In genomic region chr13:86403213-86403612, GRCh38 we compare ENCODE assay signal across 19 cellular contexts.
A peak's percentile ranks its signal among the peaks of the same experiment; 100 is the strongest.
DNase-seq lines count a peak whose midpoint lies in the region; ATAC-seq and TF ChIP-seq lines count a peak whose summit lies in the region.
"Had no signal": no experiment of that assay in that cellular context is flagged by ENCODE, and none has a peak within 500 bp of the region (broad histone marks: within the 10 kb centered on the region; RNA-seq: fewer than 3 reads in every experiment).

No MANE protein-coding gene starts in this region.

- no peaks in the 10 kb centered on the region for H3K27me3 ChIP-seq in OCI-LY1 (ENCODE audit: insufficient read depth, low read length)
- no peaks in the 10 kb centered on the region for H3K27me3 ChIP-seq in heart right ventricle

- H3K27ac ChIP-seq in OCI-LY1 (ENCODE audit: low read depth, low read length, poor library complexity, severe bottlenecking), result no peak overlapping the region
- H3K27ac ChIP-seq in heart right ventricle, result peak overlapping the region in 5 of 10 donors; percentile 10 to 38 (median 30)

- peaks cover 14% of the 10 kb centered on the region for H3K4me1 ChIP-seq in OCI-LY1 (ENCODE audit: insufficient read depth, low read length, severe bottlenecking)
- H3K4me1 ChIP-seq in heart right ventricle, result no peaks in the 10 kb centered on the region

- H3K9me2 ChIP-seq in OCI-LY1 (ENCODE audit: low read depth, low read length), result no peaks in the 10 kb centered on the region
- H3K9me2 ChIP-seq: SK-N-SH had no signal

- H2AFZ ChIP-seq in OCI-LY1 (ENCODE audit: low read length), result peak overlapping the region; percentile 71

- no peaks in the 10 kb centered on the region for H4K20me1 ChIP-seq in OCI-LY1 (ENCODE audit: insufficient read depth, low read length)

- H3F3A ChIP-seq in OCI-LY1 (ENCODE audit: insufficient read depth, low read length), result no peaks in the 10 kb centered on the region

- no peaks in the 10 kb centered on the region for H3K36me3 ChIP-seq in OCI-LY1 (ENCODE audit: insufficient read depth, low read length)
- no peaks in the 10 kb centered on the region for H3K36me3 ChIP-seq in heart right ventricle

- DNase-seq in G401 (ENCODE audit: low spot score), result peak; percentile 89
- no peak for DNase-seq in heart right ventricle
- peak; percentile 36 for DNase-seq in pons (ENCODE audit: low spot score)
- no peak for DNase-seq in omental fat pad (ENCODE audit: low spot score)
- DNase-seq: CD8-positive, alpha-beta memory T cell; DMS79; GOT3; MV-4-11; NCI-H1417; NCI-H187 treated with DMSO at 0.1 percent for 48 hours; NCI-H345; NCI-H526; SHP77 treated with DMSO at 0.1 percent for 48 hours; SK-N-SH had no signal

- in situ Hi-C loops in G401 (cut with HindIII; ENCODE audit: low sequenced_read_pairs), result no loop called here

- peak overlapping the region; percentile 46; the same call in 1 of the 2 replicates for H3K4me2 ChIP-seq in OCI-LY1 (ENCODE audit: low read length)
- H3K4me2 ChIP-seq: SK-N-SH had no signal

- H3K4me3 ChIP-seq in OCI-LY1 (ENCODE audit: low read depth, low read length, poor library complexity, severe bottlenecking), result no peak overlapping the region
- H3K4me3 ChIP-seq in heart right ventricle, result no peak overlapping the region
- H3K4me3 ChIP-seq: K562 had no signal

- no peaks in the 10 kb centered on the region; the same call in 1 of the 2 replicates for H3K9me3 ChIP-seq in OCI-LY1 (ENCODE audit: low read length)
- H3K9me3 ChIP-seq in heart right ventricle, result peaks cover 0 to 5% (median 0%) of the 10 kb centered on the region in 11 donors
- H3K9me3 ChIP-seq: SK-N-SH had no signal

- TF ChIP-seq CTCF in OCI-LY1 (IDR thresholded peaks at IDR 0.05; ENCODE audit: low read length) (no peak), heart right ventricle (IDR thresholded peaks at IDR 0.05) (no peak), omental fat pad (IDR thresholded peaks at IDR 0.05) (no peak)

- peak in 7 of 8 donors; percentile 16 to 95 (median 72) for ATAC-seq in heart right ventricle
- no peak for ATAC-seq in omental fat pad (ENCODE audit: low FRiP score)
- no peak for ATAC-seq in GM18519 (IDR thresholded peaks at IDR 0.05; ENCODE audit: low FRiP score, unreplicated experiment)
- ATAC-seq in HG03280 (IDR thresholded peaks at IDR 0.05; ENCODE audit: unreplicated experiment), result no peak
- ATAC-seq: HCT116, K562 had no signal

- intact Hi-C loops in heart right ventricle (cut with DNase I), result no loop called here

- H3K9ac ChIP-seq in OCI-LY1 (ENCODE audit: low read length), result no peak overlapping the region
- H3K9ac ChIP-seq: SK-N-SH had no signal

- no peaks in the 10 kb centered on the region for H3K79me2 ChIP-seq in OCI-LY1 (ENCODE audit: insufficient read depth, low read length)

Comparison
In these comparisons a context has a peak if more than half of its experiments do, and no peak if none do; other contexts are left out.
1. DNase-seq: peak in G401 (single experiment) and pons (single experiment); none in heart right ventricle (0 of 2) and omental fat pad (single experiment).
2. ATAC-seq: peak in heart right ventricle (7 of 8); none in omental fat pad (single experiment), GM18519 (single experiment) and HG03280 (single experiment).